2 cellular contexts compared by ENCODE assay signal in genomic region chr4:68256284-68256683, GRCh38.
TF ChIP-seq lines count a peak whose summit lies in the region.

No MANE protein-coding gene starts in this region.

TF ChIP-seq in HepG2, 621 proteins besides CTCF, POLR2A, EP300 and RAD21 (continued from another document):
- TF ChIP-seq ARID3A (IDR thresholded peaks at IDR 0.05; ENCODE audit: low read depth, low read length) (no peak), RCOR2 (CRISPR knock-in tag; IDR thresholded peaks at IDR 0.05) (no peak), SCMH1 (CRISPR knock-in tag; IDR thresholded peaks at IDR 0.05; ENCODE audit: borderline replicate concordance) (no peak), EZH2 (conservative IDR thresholded peaks at IDR 0.05; ENCODE audit: low read depth, low read length) (no peak), HMGXB4 (CRISPR knock-in tag; IDR thresholded peaks at IDR 0.05; ENCODE audit: borderline replicate concordance in 1 of 2, low read depth in 1 of 2) (no peak)

TF ChIP-seq in K562, 482 proteins besides CTCF, POLR2A, EP300 and RAD21 (continued from another document):
- TF ChIP-seq HMBOX1 (IDR thresholded peaks at IDR 0.05) (peak; percentile 87), CC2D1A (IDR thresholded peaks at IDR 0.05) (no peak), ADNP (tag; IDR thresholded peaks at IDR 0.05) (0 out of 2 replicates have a peak, but pooled peaks have one; percentile 51), ELK1 (CRISPR knock-in tag; IDR thresholded peaks at IDR 0.05) (no peak), CAMTA2 (CRISPR knock-in tag; conservative IDR thresholded peaks at IDR 0.05) (no peak)
